25 cellular contexts compared by ENCODE assay signal in the genomic region with DNA sequence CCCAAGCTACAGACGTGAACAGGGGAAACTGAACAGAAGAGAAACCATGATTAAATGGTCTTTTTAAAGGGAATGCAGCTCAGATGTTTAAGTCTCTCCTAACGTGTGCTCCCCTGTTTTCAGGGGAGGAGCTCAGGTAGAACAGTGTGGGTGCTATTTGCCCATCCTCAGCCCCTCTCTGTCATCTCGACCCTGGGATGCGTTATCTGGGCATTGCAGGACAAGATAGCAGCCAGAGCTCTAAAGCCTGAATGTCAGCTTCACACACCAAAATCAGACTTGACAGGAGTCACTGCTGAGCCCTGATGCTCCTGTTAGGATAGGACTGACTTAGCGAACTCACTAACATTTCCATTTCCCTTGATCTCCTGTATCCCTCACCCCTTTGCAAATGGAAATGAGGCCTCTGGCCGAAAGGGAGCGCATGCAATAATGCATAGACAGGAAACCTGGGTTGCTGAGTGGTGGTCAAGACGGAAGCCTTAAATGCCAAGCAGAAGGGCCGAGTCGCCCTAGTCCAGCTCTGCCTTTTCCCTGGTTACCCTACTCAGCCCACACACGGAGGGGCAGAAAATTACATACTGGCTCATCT.
"Had no signal": no experiment of that assay in that cellular context is flagged by ENCODE, and none has a peak within 500 bp of the region (broad histone marks: within the 10 kb centered on the region; RNA-seq: fewer than 3 reads in every experiment).

No MANE protein-coding gene starts in this region.

- H3K36me3 Mint-ChIP-seq: naive thymus-derived CD4-positive, alpha-beta T cell; stimulated activated effector memory CD8-positive, alpha-beta T cell treated with anti-CD3 and anti-CD28 coated beads, Interleukin-12 subunit alpha, Interleukin-12 subunit beta, amount 100 ng/mL, for 72 hours had no signal

- H3K27me3 ChIP-seq: dorsolateral prefrontal cortex, heart left ventricle, right lobe of liver, suprapubic skin, thyroid gland, upper lobe of left lung, uterus had no signal

- H3K27ac Mint-ChIP-seq: naive thymus-derived CD4-positive, alpha-beta T cell; stimulated activated effector memory CD8-positive, alpha-beta T cell treated with anti-CD3 and anti-CD28 coated beads, Interleukin-12 subunit alpha, Interleukin-12 subunit beta, amount 100 ng/mL, for 72 hours had no signal

- FAIRE-seq: endometrium, frontal cortex, kidney had no signal

- H3K4me1 ChIP-seq: left ventricle myocardium inferior, lower lobe of right lung, parathyroid adenoma, prostate gland, suprapubic skin, thyroid gland, upper lobe of left lung, uterus had no signal

- H3K79me2 ChIP-seq: parathyroid adenoma had no signal

- H3K36me3 ChIP-seq: prostate gland, right lobe of liver, upper lobe of left lung, uterus had no signal

- H3K4me3 ChIP-seq: dorsolateral prefrontal cortex, heart left ventricle, left ventricle myocardium inferior, lower lobe of right lung, prostate gland, right lobe of liver, suprapubic skin, thyroid gland, upper lobe of left lung, uterus had no signal

- H3K4me3 Mint-ChIP-seq: naive thymus-derived CD4-positive, alpha-beta T cell; nephron progenitor cell; stimulated activated effector memory CD8-positive, alpha-beta T cell treated with anti-CD3 and anti-CD28 coated beads, Interleukin-12 subunit alpha, Interleukin-12 subunit beta, amount 100 ng/mL, for 72 hours had no signal

- H3K4me1 Mint-ChIP-seq: naive thymus-derived CD4-positive, alpha-beta T cell; stimulated activated effector memory CD8-positive, alpha-beta T cell treated with anti-CD3 and anti-CD28 coated beads, Interleukin-12 subunit alpha, Interleukin-12 subunit beta, amount 100 ng/mL, for 72 hours had no signal

- H3K9ac ChIP-seq: parathyroid adenoma had no signal

- DNase-seq: cortex of kidney; dorsolateral prefrontal cortex; effector CD8-positive, alpha-beta T cell; heart left ventricle; hippocampal formation; kidney; left cardiac atrium; left ventricle myocardium inferior; lower lobe of right lung; mesenchymal stem cell; naive thymus-derived CD4-positive, alpha-beta T cell; nephron progenitor cell; right lobe of liver; stimulated activated CD4-positive, alpha-beta T cell treated with anti-CD3 and anti-CD28 coated beads, Interleukin-4, amount 100 ng/mL, for 1 hour; stimulated activated CD8-positive, alpha-beta memory T cell treated with anti-CD3 and anti-CD28 coated beads, Interleukin-4, amount 100 ng/mL, for 48 hours; stimulated activated naive CD8-positive, alpha-beta T cell treated with anti-CD3 and anti-CD28 coated beads, Interleukin-15, Interleukin-2, amounts not matched to agents 100 U/mL and 50 U/mL, for 24 hours; thyroid gland; upper lobe of left lung; uterus had no signal

- H3K9me3 ChIP-seq: heart left ventricle, left ventricle myocardium inferior, lower lobe of right lung, prostate gland, right lobe of liver, suprapubic skin, thyroid gland, upper lobe of left lung, uterus had no signal

- H2AFZ ChIP-seq: parathyroid adenoma had no signal

- H3K27ac ChIP-seq: dorsolateral prefrontal cortex, heart left ventricle, left ventricle myocardium inferior, lower lobe of right lung, parathyroid adenoma, prostate gland, right lobe of liver, suprapubic skin, thyroid gland, upper lobe of left lung, uterus had no signal

- H3K9me3 Mint-ChIP-seq: naive thymus-derived CD4-positive, alpha-beta T cell; nephron progenitor cell; stimulated activated effector memory CD8-positive, alpha-beta T cell treated with anti-CD3 and anti-CD28 coated beads, Interleukin-12 subunit alpha, Interleukin-12 subunit beta, amount 100 ng/mL, for 72 hours had no signal
